Comparison of ENCODE assay signal across 8 cellular contexts in genomic region chr1:117368116-117369108, GRCh38. TPM values are rescaled to one million over a fixed set of nuclear protein-coding genes. Genes with fewer than 3 reads are reported as not detected.
DNase-seq lines count a peak whose midpoint lies in the region; ATAC-seq lines count a peak whose summit lies in the region.

No MANE protein-coding gene starts in this region.

- CTCF ChIA-PET in activated naive CD4-positive, alpha-beta T cell treated with anti-CD3 and anti-CD28 coated beads, Interleukin-2, amount 10 ng/mL, durations not matched to agents 7 days and 5 days (lab: Charles Lee), result no interaction called here
- CTCF ChIA-PET in activated CD8-positive, alpha-beta T cell treated with anti-CD3 and anti-CD28 coated beads, Interleukin-2, amount 10 ng/mL, durations not matched to agents 7 days and 5 days (lab: Charles Lee), result interaction anchor here (0.8 to 1.9 kb wide), 5 partner anchors 29 to 390 kb away, joined by 3 to 4 read pairs (median 4); no protein-coding TSS in a partner anchor

- no peak for ATAC-seq in activated CD8-positive, alpha-beta T cell treated with anti-CD3 and anti-CD28 coated beads, Interleukin-2, amount 10 ng/mL, durations not matched to agents 7 days and 5 days

- peak; percentile 27 for DNase-seq in activated naive CD4-positive, alpha-beta T cell treated with anti-CD3 and anti-CD28 coated beads, Interleukin-2, amount 10 ng/mL, durations not matched to agents 7 days and 5 days
- no peak for DNase-seq in activated naive CD4-positive, alpha-beta T cell treated with Interleukin-2 at 50 U/mL for 16 hours
- peak; percentile 42 for DNase-seq in activated CD8-positive, alpha-beta T cell treated with anti-CD3 and anti-CD28 coated beads, Interleukin-2, amount 10 ng/mL, durations not matched to agents 7 days and 5 days
- DNase-seq in iPS DF 6.9 (ENCODE audit: low read depth, low spot score) (no peak), ecto neural progenitor cell (ENCODE audit: low spot score) (no peak), COLO829 (ENCODE audit: low spot score) (no peak)

- H3K27ac ChIP-seq in HUES48 (ENCODE audit: low read depth, low read length) (no peak overlapping the region), iPS DF 6.9 (ENCODE audit: low read length) (no peak overlapping the region), skeletal muscle tissue (ENCODE audit: low read depth, low read length) (peak overlapping the region; percentile 91)

- H3K4me3 Mint-ChIP-seq in activated naive CD4-positive, alpha-beta T cell treated with anti-CD3 and anti-CD28 coated beads, Interleukin-2, amount 10 ng/mL, durations not matched to agents 7 days and 5 days, result peak overlapping the region; percentile 85
- H3K4me3 Mint-ChIP-seq in activated CD8-positive, alpha-beta T cell treated with anti-CD3 and anti-CD28 coated beads, Interleukin-2, amount 10 ng/mL, durations not matched to agents 7 days and 5 days, result peak overlapping the region; percentile 79

- peak overlapping the region; percentile 91 for H3K27ac Mint-ChIP-seq in activated naive CD4-positive, alpha-beta T cell treated with anti-CD3 and anti-CD28 coated beads, Interleukin-2, amount 10 ng/mL, durations not matched to agents 7 days and 5 days
- peak overlapping the region; percentile 88 for H3K27ac Mint-ChIP-seq in activated CD8-positive, alpha-beta T cell treated with anti-CD3 and anti-CD28 coated beads, Interleukin-2, amount 10 ng/mL, durations not matched to agents 7 days and 5 days

- POLR2A ChIA-PET in activated CD8-positive, alpha-beta T cell treated with anti-CD3 and anti-CD28 coated beads, Interleukin-2, amount 10 ng/mL, durations not matched to agents 7 days and 5 days (lab: Charles Lee), result interaction anchor here (1.0 to 1.3 kb wide), 2 partner anchors 10 to 20 kb away, joined by 3 to 5 read pairs; no protein-coding TSS in a partner anchor

- H3K27me3 Mint-ChIP-seq in activated naive CD4-positive, alpha-beta T cell treated with anti-CD3 and anti-CD28 coated beads, Interleukin-2, amount 10 ng/mL, durations not matched to agents 7 days and 5 days, result no peaks in the 10 kb centered on the region
- H3K27me3 Mint-ChIP-seq in activated CD8-positive, alpha-beta T cell treated with anti-CD3 and anti-CD28 coated beads, Interleukin-2, amount 10 ng/mL, durations not matched to agents 7 days and 5 days (ENCODE audit: low read depth), result no peaks in the 10 kb centered on the region

- H3K4me1 Mint-ChIP-seq in activated naive CD4-positive, alpha-beta T cell treated with anti-CD3 and anti-CD28 coated beads, Interleukin-2, amount 10 ng/mL, durations not matched to agents 7 days and 5 days, result peaks cover 57% of the 10 kb centered on the region
- H3K4me1 Mint-ChIP-seq in activated CD8-positive, alpha-beta T cell treated with anti-CD3 and anti-CD28 coated beads, Interleukin-2, amount 10 ng/mL, durations not matched to agents 7 days and 5 days (ENCODE audit: low read depth), result peaks cover 52% of the 10 kb centered on the region

- no peaks in the 10 kb centered on the region for H3K9me3 Mint-ChIP-seq in activated naive CD4-positive, alpha-beta T cell treated with anti-CD3 and anti-CD28 coated beads, Interleukin-2, amount 10 ng/mL, durations not matched to agents 7 days and 5 days
- no peaks in the 10 kb centered on the region for H3K9me3 Mint-ChIP-seq in activated CD8-positive, alpha-beta T cell treated with anti-CD3 and anti-CD28 coated beads, Interleukin-2, amount 10 ng/mL, durations not matched to agents 7 days and 5 days (ENCODE audit: insufficient read depth)

- H3K9ac ChIP-seq in HUES48 (ENCODE audit: low read depth, low read length) (no peak overlapping the region), skeletal muscle tissue (ENCODE audit: low read depth in 1 of 3, low read length in 3 of 3) (peak overlapping the region; percentile 73 to 95 (median 95))

- H3K4me1 ChIP-seq in HUES48 (ENCODE audit: control insufficient read depth, insufficient read depth, low read length) (peaks cover 43% of the 10 kb centered on the region), iPS DF 6.9 (ENCODE audit: control insufficient read depth, insufficient read depth, low read length) (peaks cover 7% of the 10 kb centered on the region; the same call in 1 of the 2 replicates), skeletal muscle tissue (ENCODE audit: control insufficient read depth in 3 of 3, insufficient read depth in 3 of 3, low read length in 3 of 3) (peaks cover 4 to 25% (median 22%) of the 10 kb centered on the region in 3 donors)

- peaks cover 13% of the 10 kb centered on the region for H3K27me3 ChIP-seq in HUES48 (ENCODE audit: control insufficient read depth, insufficient read depth, low read length)
- no peaks in the 10 kb centered on the region; the same call in 1 of the 2 replicates for H3K27me3 ChIP-seq in iPS DF 6.9 (ENCODE audit: control insufficient read depth, insufficient read depth, low read length)
- H3K27me3 ChIP-seq in skeletal muscle tissue (ENCODE audit: control insufficient read depth in 3 of 3, insufficient read depth in 3 of 3, low read length in 3 of 3), result no peaks in the 10 kb centered on the region

- H3K36me3 Mint-ChIP-seq in activated naive CD4-positive, alpha-beta T cell treated with anti-CD3 and anti-CD28 coated beads, Interleukin-2, amount 10 ng/mL, durations not matched to agents 7 days and 5 days, result peaks cover 12% of the 10 kb centered on the region
- peaks cover 13% of the 10 kb centered on the region for H3K36me3 Mint-ChIP-seq in activated CD8-positive, alpha-beta T cell treated with anti-CD3 and anti-CD28 coated beads, Interleukin-2, amount 10 ng/mL, durations not matched to agents 7 days and 5 days (ENCODE audit: low read depth)

- H3K36me3 ChIP-seq in HUES48 (ENCODE audit: control insufficient read depth, insufficient read depth, low read length), result no peaks in the 10 kb centered on the region
- H3K36me3 ChIP-seq in iPS DF 6.9 (ENCODE audit: control insufficient read depth, insufficient read depth, low read length), result no peaks in the 10 kb centered on the region
- no peaks in the 10 kb centered on the region for H3K36me3 ChIP-seq in skeletal muscle tissue (ENCODE audit: control insufficient read depth in 3 of 3, insufficient read depth in 3 of 3, low read length in 3 of 3)

- no CpG with 5 or more reads among the region's 19 CpGs for WGBS in iPS DF 6.9 (ENCODE audit: insufficient coverage, insufficient read length)

- peak overlapping the region; percentile 85 for H3K4me3 ChIP-seq in HUES48 (ENCODE audit: low read depth, low read length)
- peak overlapping the region; percentile 94; the same call in 1 of the 2 replicates for H3K4me3 ChIP-seq in iPS DF 6.9 (ENCODE audit: low read length)
- H3K4me3 ChIP-seq in skeletal muscle tissue (ENCODE audit: low read length in 3 of 3), result peak overlapping the region; percentile 71 to 91 (median 90)

- H3K9me3 ChIP-seq in HUES48 (ENCODE audit: control insufficient read depth, insufficient read depth, low read length), result no peaks in the 10 kb centered on the region
- H3K9me3 ChIP-seq in iPS DF 6.9 (ENCODE audit: control insufficient read depth, insufficient read depth, low read length), result no peaks in the 10 kb centered on the region
- no peaks in the 10 kb centered on the region for H3K9me3 ChIP-seq in skeletal muscle tissue (ENCODE audit: control insufficient read depth in 3 of 3, low read length in 3 of 3)

RNA-seq across cellular contexts. Expression of gene MAN1A2, which starts 1.2 kb away (rescaled TPM):
- total RNA-seq in activated CD8-positive, alpha-beta T cell treated with anti-CD3 and anti-CD28 coated beads, Interleukin-2, amount 10 ng/mL, durations not matched to agents 7 days and 5 days, result 10 to 100 TPM; 32.8 to 33.2 TPM
- 45.4 TPM for total RNA-seq in skeletal muscle tissue

Comparison
In these comparisons a context has a peak if more than half of its experiments do, and no peak if none do; other contexts are left out.
1. DNase-seq: peak in activated naive CD4-positive, alpha-beta T cell treated with anti-CD3 and anti-CD28 coated beads, Interleukin-2, amount 10 ng/mL, durations not matched to agents 7 days and 5 days (single experiment) and activated CD8-positive, alpha-beta T cell treated with anti-CD3 and anti-CD28 coated beads, Interleukin-2, amount 10 ng/mL, durations not matched to agents 7 days and 5 days (single experiment); none in activated naive CD4-positive, alpha-beta T cell treated with Interleukin-2 at 50 U/mL for 16 hours (single experiment), iPS DF 6.9 (single experiment), ecto neural progenitor cell (single experiment) and COLO829 (single experiment).
2. Peak in every context shown above with its lines, with median percentiles within 50 percentile points of each other: H3K4me3 ChIP-seq.